In the genomic region with DNA sequence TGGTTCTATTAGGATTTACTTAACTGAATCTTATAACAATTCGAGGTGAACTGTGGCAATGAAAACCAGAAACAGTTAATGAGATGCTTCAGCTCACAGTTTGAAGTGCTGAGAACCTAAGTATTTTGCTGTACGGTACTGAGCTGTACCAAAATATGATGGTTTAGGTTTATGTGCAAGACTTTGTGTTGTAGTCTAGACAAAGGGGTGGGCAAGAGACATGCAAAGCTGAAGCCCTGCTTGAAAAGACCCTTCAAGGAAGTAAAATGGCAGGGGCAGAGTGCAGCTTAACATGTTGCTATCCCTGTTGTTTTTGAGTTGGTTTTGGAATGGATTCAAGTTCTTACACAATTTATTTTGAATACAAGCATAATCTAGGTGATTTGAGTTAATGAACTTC, we compare ENCODE assay signal across 8 cellular contexts. TPM values are rescaled to one million over a fixed set of nuclear protein-coding genes. Genes with fewer than 3 reads are reported as not detected.
"Had no signal": no experiment of that assay in that cellular context is flagged by ENCODE, and none has a peak within 500 bp of the region (broad histone marks: within the 10 kb centered on the region; RNA-seq: fewer than 3 reads in every experiment).

No MANE protein-coding gene starts in this region.

- H3K27ac ChIP-seq: GM23248, HL-60 had no signal

- H3K4me1 ChIP-seq: HAP-1 had no signal

- H3K36me3 ChIP-seq: HAP-1 had no signal

- H2AFZ ChIP-seq: GM23248 had no signal

- H3K4me3 ChIP-seq: GM23248, HAP-1 had no signal

- ATAC-seq: HCT116, HepG2 had no signal

- H3K9me3 ChIP-seq: HAP-1 had no signal

- DNase-seq: GM23248, GOT3, HFFc6, KG1 had no signal

- FAIRE-seq: HepG2 had no signal

RNA-seq across cellular contexts. Expression of gene RNF182, which starts 54.0 kb away (rescaled TPM):
- total RNA-seq: HepG2 had no signal
